26 cellular contexts compared by ENCODE assay signal in genomic region chr12:130482448-130482847, GRCh38.
DNase-seq lines count a peak whose midpoint lies in the region; ATAC-seq and TF ChIP-seq lines count a peak whose summit lies in the region.
"Had no signal": no experiment of that assay in that cellular context is flagged by ENCODE, and none has a peak within 500 bp of the region (broad histone marks: within the 10 kb centered on the region; RNA-seq: fewer than 3 reads in every experiment).

No MANE protein-coding gene starts in this region.

- no peaks in the 10 kb centered on the region for H3K27me3 ChIP-seq in BE2C
- no peaks in the 10 kb centered on the region for H3K27me3 ChIP-seq in MG63
- H3K27me3 ChIP-seq: cardiac muscle cell, right atrium auricular region had no signal

- peaks cover 29% of the 10 kb centered on the region for H3K36me3 ChIP-seq in BE2C
- no peaks in the 10 kb centered on the region for H3K36me3 ChIP-seq in MG63
- H3K36me3 ChIP-seq: cardiac muscle cell, gastroesophageal sphincter, right atrium auricular region, spleen, upper lobe of right lung had no signal

- H3K4me1 ChIP-seq in BE2C, result peaks cover 19% of the 10 kb centered on the region
- H3K4me1 ChIP-seq: Caco-2, gastroesophageal sphincter, right atrium auricular region, spleen, upper lobe of right lung had no signal

- DNase-seq in DMS79 treated with DMSO at 0.1 percent for 48 hours (lab: John Stamatoyannopoulos, UW) (peak; percentile 51), DMS79 (lab: John Stamatoyannopoulos, UW) (no peak), BE2C (no peak), MG63 (peak; percentile 11), iPS DF 4.7 (ENCODE audit: extremely low read depth, low spot score) (peak; percentile 28), RPMI8226 (no peak), NOMO-1 treated with dmso at 0.1 percent for 144 hours (lab: John Stamatoyannopoulos, UW; ENCODE audit: unreplicated experiment) (no peak)
- DNase-seq: anterior cingulate cortex; Caco-2; cortex of kidney; hypothalamus; KG1; natural killer cell; NCI-H1694; NCI-H524 treated with DMSO at 0.1 percent for 48 hours; SK-N-SH; spleen; stimulated activated CD4-positive, alpha-beta T cell treated with anti-CD3 and anti-CD28 coated beads, Interleukin-2, amount 100 ng/mL, for 48 hours; substantia nigra; upper lobe of right lung had no signal

- TF ChIP-seq CTCF in BE2C (IDR thresholded peaks at IDR 0.05; ENCODE audit: low read depth, low read length), result peak; percentile 14; the same call in 1 of the 2 replicates

- ATAC-seq in GM19452 (IDR thresholded peaks at IDR 0.05; ENCODE audit: unreplicated experiment), result no peak
- ATAC-seq: activated naive CD4-positive, alpha-beta T cell treated with anti-CD3 and anti-CD28 coated beads, Interleukin-2, amount 50 U/mL, for 72 hours; gastroesophageal sphincter; natural killer cell; stimulated activated effector memory CD8-positive, alpha-beta T cell treated with anti-CD3 and anti-CD28 coated beads, Interleukin-12 subunit alpha, Interleukin-12 subunit beta, amount 100 ng/mL, for 72 hours; upper lobe of right lung had no signal

- H3K9me3 ChIP-seq in BE2C (no peaks in the 10 kb centered on the region), MG63 (no peaks in the 10 kb centered on the region)
- H3K9me3 ChIP-seq: Caco-2, gastroesophageal sphincter, right atrium auricular region, SK-N-SH, spleen, upper lobe of right lung had no signal

- no peak overlapping the region for H3K4me3 ChIP-seq in BE2C (ENCODE audit: low read depth, low read length)
- H3K4me3 ChIP-seq in MG63, result no peak overlapping the region
- H3K4me3 ChIP-seq: cardiac muscle cell, gastroesophageal sphincter, right atrium auricular region, spleen, upper lobe of right lung had no signal

Comparison
In these comparisons a context has a peak if more than half of its experiments do, and no peak if none do; other contexts are left out.
1. DNase-seq: peak in DMS79 treated with DMSO at 0.1 percent for 48 hours (single experiment), MG63 (single experiment) and iPS DF 4.7 (single experiment); none in DMS79 (single experiment), BE2C (single experiment), RPMI8226 (single experiment) and NOMO-1 treated with dmso at 0.1 percent for 144 hours (single experiment).